In genomic region chr14:51554339-51554920, GRCh38 we compare ENCODE assay signal across 16 cellular contexts.
DNase-seq lines count a peak whose midpoint lies in the region; ATAC-seq, FAIRE-seq and TF ChIP-seq lines count a peak whose summit lies in the region.
"Had no signal": no experiment of that assay in that cellular context is flagged by ENCODE, and none has a peak within 500 bp of the region (broad histone marks: within the 10 kb centered on the region; RNA-seq: fewer than 3 reads in every experiment).

No MANE protein-coding gene starts in this region.

- H3K27me3 Mint-ChIP-seq in astrocyte (ENCODE audit: low read depth, unreplicated experiment) (no peaks in the 10 kb centered on the region), nephron progenitor cell (ENCODE audit: low read depth, poor library complexity) (no peaks in the 10 kb centered on the region)

- peak overlapping the region; percentile 71 for H3K27ac ChIP-seq in AG04450 (ENCODE audit: low read depth, low read length)
- H3K27ac ChIP-seq in astrocyte (ENCODE audit: low read depth, low read length) = peak overlapping the region; percentile 97
- H3K27ac ChIP-seq: esophagus muscularis mucosa had no signal

- H3K4me3 ChIP-seq in AG04450 (ENCODE audit: low read depth, low read length) = no peak overlapping the region
- peak overlapping the region; percentile 35 for H3K4me3 ChIP-seq in astrocyte (ENCODE audit: insufficient read depth, low read depth, low read length)
- H3K4me3 ChIP-seq: esophagus muscularis mucosa had no signal

- no peak overlapping the region for H2AFZ ChIP-seq in astrocyte (ENCODE audit: low read depth, low read length)

- H3K36me3 ChIP-seq in astrocyte (ENCODE audit: insufficient read depth, low read length) = no peaks in the 10 kb centered on the region
- H3K36me3 ChIP-seq: esophagus muscularis mucosa had no signal

- peak; percentile 99 for FAIRE-seq in astrocyte (lab: Jason Lieb, UNC)

- peak overlapping the region; percentile 77 for H3K9ac ChIP-seq in astrocyte (ENCODE audit: low read length)

- H3K4me1 Mint-ChIP-seq in astrocyte (ENCODE audit: low read depth, unreplicated experiment) (peaks cover 50% of the 10 kb centered on the region), nephron progenitor cell (no peaks in the 10 kb centered on the region)
- H3K4me1 Mint-ChIP-seq: activated B cell treated with CpG ODN at 0.5 μM for 24 hours, CD14-positive monocyte had no signal

- H4K20me1 ChIP-seq in astrocyte (ENCODE audit: insufficient read depth, low read length) = no peaks in the 10 kb centered on the region

- ATAC-seq in GM18868 (IDR thresholded peaks at IDR 0.05; ENCODE audit: unreplicated experiment) = no peak

- TF ChIP-seq CTCF in AG04450 (IDR thresholded peaks at IDR 0.05; ENCODE audit: low read depth, low read length) (no peak), astrocyte (IDR thresholded peaks at IDR 0.05; ENCODE audit: insufficient read depth, low read depth, low read length) (no peak), nephron progenitor cell (IDR thresholded peaks at IDR 0.05) (no peak)

- H3K4me1 ChIP-seq in astrocyte (ENCODE audit: insufficient read depth, low read length) = peaks cover 24% of the 10 kb centered on the region

- peak overlapping the region; percentile 70 for H3K4me2 ChIP-seq in astrocyte (ENCODE audit: low read length)

- H3K27ac Mint-ChIP-seq in astrocyte (ENCODE audit: unreplicated experiment) (peak overlapping the region; percentile 99), nephron progenitor cell (no peak overlapping the region)
- H3K27ac Mint-ChIP-seq: activated B cell treated with CpG ODN at 0.5 μM for 24 hours; activated T-cell treated with anti-CD3 and anti-CD28 coated beads, Interleukin-2, amount 50 U/mL, for 24 hours; CD14-positive monocyte had no signal

- H3K9me3 ChIP-seq in AG04450 (ENCODE audit: control insufficient read depth, insufficient read depth, low read length) (no peaks in the 10 kb centered on the region; the same call in 1 of the 2 replicates), astrocyte (ENCODE audit: insufficient read depth, low read depth, low read length) (no peaks in the 10 kb centered on the region)
- H3K9me3 ChIP-seq: esophagus muscularis mucosa had no signal

- CTCF ChIA-PET in AG04450 (lab: Charles Lee) = interaction anchor here (2.2 kb wide), 1 partner anchor 271 kb away, joined by 11 read pairs; no protein-coding TSS in a partner anchor

- H3K9me3 Mint-ChIP-seq in astrocyte (ENCODE audit: unreplicated experiment) = no peaks in the 10 kb centered on the region
- no peaks in the 10 kb centered on the region for H3K9me3 Mint-ChIP-seq in nephron progenitor cell
- H3K9me3 Mint-ChIP-seq: activated B cell treated with CpG ODN at 0.5 μM for 24 hours; activated T-cell treated with anti-CD3 and anti-CD28 coated beads, Interleukin-2, amount 50 U/mL, for 24 hours had no signal

- DNase-seq in AG04450 (ENCODE audit: low read depth, low spot score) (peak; percentile 64), HT1080 (ENCODE audit: low read depth) (peak; percentile 95), astrocyte (ENCODE audit: low read depth) (peak; percentile 96), islet precursor cell (peak; percentile 79), NCI-H1105 treated with DMSO at 0.1 percent for 48 hours (lab: John Stamatoyannopoulos, UW) (no peak), nephron progenitor cell (no peak)
- no peak for DNase-seq in activated effector memory CD4-positive, alpha-beta T cell treated with anti-CD3 and anti-CD28 coated beads, Interleukin-2, amount 50 U/mL, for 16 hours
- DNase-seq: activated B cell treated with CpG ODN at 0.5 μM for 24 hours; activated T-cell treated with anti-CD3 and anti-CD28 coated beads, Interleukin-2, amount 50 U/mL, for 24 hours; NCI-H1048; SIG-M5; stimulated activated CD4-positive, alpha-beta T cell treated with anti-CD3 and anti-CD28 coated beads, Interleukin-15, amount 100 ng/mL, for 24 hours; stimulated activated CD8-positive, alpha-beta memory T cell treated with anti-CD3 and anti-CD28 coated beads, Interleukin-4, amount 100 ng/mL, for 48 hours had no signal

- POLR2A ChIA-PET in AG04450 (lab: Yijun Ruan, JAX) = interaction anchor here (1.1 kb wide), 1 partner anchor 97 kb away, joined by 3 read pairs; no protein-coding TSS in a partner anchor

- peaks cover 2% of the 10 kb centered on the region for H3K36me3 Mint-ChIP-seq in astrocyte (ENCODE audit: low read depth, unreplicated experiment)
- no peaks in the 10 kb centered on the region for H3K36me3 Mint-ChIP-seq in nephron progenitor cell (ENCODE audit: low read depth)
- H3K36me3 Mint-ChIP-seq: CD14-positive monocyte had no signal

- peaks cover 9% of the 10 kb centered on the region for H3K79me2 ChIP-seq in astrocyte (ENCODE audit: insufficient read depth, low read length)

- H3K27me3 ChIP-seq in AG04450 (ENCODE audit: control insufficient read depth, insufficient read depth, low read length) = no peaks in the 10 kb centered on the region
- H3K27me3 ChIP-seq in astrocyte (ENCODE audit: insufficient read depth, low read length) = no peaks in the 10 kb centered on the region
- H3K27me3 ChIP-seq: esophagus muscularis mucosa had no signal

- peak overlapping the region; percentile 47 for H3K4me3 Mint-ChIP-seq in astrocyte (ENCODE audit: unreplicated experiment)
- H3K4me3 Mint-ChIP-seq in nephron progenitor cell = no peak overlapping the region
- H3K4me3 Mint-ChIP-seq: activated B cell treated with CpG ODN at 0.5 μM for 24 hours; activated T-cell treated with anti-CD3 and anti-CD28 coated beads, Interleukin-2, amount 50 U/mL, for 24 hours; CD14-positive monocyte had no signal

Comparison
In these comparisons a context has a peak if more than half of its experiments do, and no peak if none do; other contexts are left out.
1. DNase-seq: peak in AG04450 (single experiment), HT1080 (single experiment), astrocyte (single experiment) and islet precursor cell (single experiment); none in NCI-H1105 treated with DMSO at 0.1 percent for 48 hours (single experiment), activated effector memory CD4-positive, alpha-beta T cell treated with anti-CD3 and anti-CD28 coated beads, Interleukin-2, amount 50 U/mL, for 16 hours (single experiment) and nephron progenitor cell (single experiment).